In the genomic region with DNA sequence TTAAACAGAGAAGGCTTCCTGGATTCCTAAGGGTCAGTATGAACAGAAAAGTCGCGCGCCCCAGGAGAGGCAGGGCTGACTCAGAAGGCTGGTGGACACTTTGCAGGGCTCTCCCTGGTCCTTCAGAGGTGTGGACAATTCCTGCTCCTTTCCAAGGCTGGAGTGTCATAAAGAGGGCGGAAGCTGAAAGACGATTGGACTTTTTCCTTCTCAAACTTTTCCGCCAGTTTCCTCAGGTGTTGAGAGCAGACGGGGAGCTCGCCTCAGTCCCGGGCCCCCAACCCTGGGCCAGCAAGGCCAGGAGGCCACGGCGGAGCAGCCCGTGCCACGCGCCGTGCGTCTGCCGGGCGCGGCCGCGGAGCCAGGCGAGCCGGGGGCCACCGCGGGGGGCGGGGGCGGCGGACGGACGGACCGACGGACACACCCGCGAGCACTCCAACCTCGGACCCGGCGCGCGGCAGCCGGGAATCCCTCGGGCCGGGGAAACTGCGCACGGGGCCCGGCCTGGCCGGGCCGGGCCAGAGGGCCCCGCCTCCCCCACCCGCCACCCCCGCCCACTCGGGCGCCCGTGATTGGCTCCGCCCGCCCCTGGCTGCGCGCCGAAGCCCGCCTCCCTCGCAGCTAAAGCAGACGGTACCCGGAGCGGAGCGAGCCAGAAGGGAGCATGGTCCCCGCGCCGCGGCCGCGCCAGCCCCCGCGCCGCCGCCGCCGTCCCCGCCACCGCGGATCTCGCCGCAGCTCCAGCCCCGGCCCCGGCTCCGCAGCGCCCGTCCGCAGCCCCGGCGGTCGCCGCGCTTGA, we compare ENCODE assay signal across 1 cellular context.
TF ChIP-seq lines count a peak whose summit lies in the region.

Gene KLHL29, plus strand, starts transcription at position 629 of the 799 bp plus-strand sequence. CDS start 177,018 bp downstream, outside the sequence.

TF ChIP-seq in GM12878, 131 proteins besides CTCF, POLR2A, EP300 and RAD21 (continued from another document):
- peak; percentile 44; the same call in 1 of the 2 replicates for TF ChIP-seq POLR2AphosphoS5 (IDR thresholded peaks at IDR 0.05; ENCODE audit: low read length)
- 0 out of 2 replicates have a peak, but pooled peaks have one; percentile 29 for TF ChIP-seq NR2F1 (conservative IDR thresholded peaks at IDR 0.05)
- TF ChIP-seq BHLHE40 (IDR thresholded peaks at IDR 0.05; ENCODE audit: borderline replicate concordance in 1 of 2, low read depth in 2 of 2, low read length in 1 of 2): peak; percentile 9 to 78; a peak in 3 of 4 replicates
- no peak for TF ChIP-seq HDAC2 (IDR thresholded peaks at IDR 0.05)
- 0 out of 2 replicates have a peak, but pooled peaks have one; percentile 24 for TF ChIP-seq SIN3A (IDR thresholded peaks at IDR 0.05; ENCODE audit: low read depth, low read length)
- no peak for TF ChIP-seq KLF5 (IDR thresholded peaks at IDR 0.05; ENCODE audit: partially characterized antibody)
- no peak for TF ChIP-seq ATF3 (IDR thresholded peaks at IDR 0.05; ENCODE audit: borderline replicate concordance, extremely low read depth, low read depth, low read length)
- TF ChIP-seq YY1 (IDR thresholded peaks at IDR 0.05; ENCODE audit: low read depth, low read length): 0 out of 2 replicates have a peak, but pooled peaks have one; percentile 24
- peak; percentile 25; the same call in 1 of the 2 replicates for TF ChIP-seq DPF2 (IDR thresholded peaks at IDR 0.05)
- no peak for TF ChIP-seq USF1 (IDR thresholded peaks at IDR 0.05; ENCODE audit: borderline replicate concordance, extremely low read length, insufficient read depth, low read depth, low read length)
